ENCODE assay signal across 23 cellular contexts in genomic region chr2:201984333-201984732, GRCh38. TPM values are rescaled to one million over a fixed set of nuclear protein-coding genes. Genes with fewer than 3 reads are reported as not detected.
DNase-seq lines count a peak whose midpoint lies in the region; ATAC-seq and TF ChIP-seq lines count a peak whose summit lies in the region.
"Had no signal": no experiment of that assay in that cellular context is flagged by ENCODE, and none has a peak within 500 bp of the region (broad histone marks: within the 10 kb centered on the region; RNA-seq: fewer than 3 reads in every experiment).

No MANE protein-coding gene starts in this region.

- no peaks in the 10 kb centered on the region for H3K23me2 ChIP-seq in H9 (ENCODE audit: insufficient read length, low read depth, low read length, poor library complexity, severe bottlenecking)

- H3K56ac ChIP-seq in H9 (ENCODE audit: insufficient read length, low read depth, low read length) = no peak overlapping the region

- H3K9ac ChIP-seq in H9 (ENCODE audit: extremely low read depth, insufficient read length, low read length) (no peak overlapping the region), endodermal cell (ENCODE audit: extremely low read depth, low read length, poor library complexity, severe bottlenecking) (no peak overlapping the region)
- H3K9ac ChIP-seq: KMS-11 had no signal

- no peak overlapping the region; the same call in 1 of the 2 replicates for H3K14ac ChIP-seq in H9 (ENCODE audit: insufficient read depth, low read length)

- DNase-seq in H9 = no peak
- no peak for DNase-seq in endodermal cell
- DNase-seq in neural crest cell (ENCODE audit: low read depth, low spot score) = no peak
- DNase-seq in T-helper 17 cell = no peak
- DNase-seq in T-cell = no peak
- no peak for DNase-seq in DMS 273 treated with DMSO at 0.1 percent for 48 hours (lab: John Stamatoyannopoulos, UW)
- DNase-seq in NOMO-1 (lab: John Stamatoyannopoulos, UW; ENCODE audit: unreplicated experiment in 2 of 2) = no peak
- DNase-seq: Calu3, DMS153, GOT3, NCI-H1436, NCI-H187, NCI-H2081 treated with DMSO at 0.1 percent for 48 hours, NCI-H2171, NCI-H226, NCI-H510A, SIG-M5 had no signal

- H3K4ac ChIP-seq in H9 (ENCODE audit: low read depth, low read length) = no peak overlapping the region

- H3K27ac ChIP-seq in H9 (ENCODE audit: insufficient read length, low read depth, low read length) = no peak overlapping the region
- H3K27ac ChIP-seq in angular gyrus (ENCODE audit: low read depth, low read length) = peak overlapping the region; percentile 54
- H3K27ac ChIP-seq in endodermal cell (ENCODE audit: low read depth, low read length) = peak overlapping the region; percentile 21
- H3K27ac ChIP-seq: HL-60, KMS-11, SK-N-MC had no signal

- H2BK15ac ChIP-seq in H9 (ENCODE audit: low read depth, low read length) = no peak overlapping the region

- POLR2A ChIA-PET in T-cell (lab: Charles Lee) = no interaction called here

- H2BK20ac ChIP-seq in H9 (ENCODE audit: low read depth, low read length, poor library complexity, severe bottlenecking) = no peak overlapping the region

- no CpG with 5 or more reads among the region's 3 CpGs for WGBS in H9 (ENCODE audit: extremely low coverage, insufficient read length, low lambda C conversion rate)
- WGBS in endodermal cell (ENCODE audit: insufficient coverage in 1 of 2, insufficient read length in 1 of 2), 2 experiments = 90 to 95% methylated on average over 3 of the region's 3 CpGs

- H2AFZ ChIP-seq in H9 (ENCODE audit: low read length) = no peak overlapping the region

- CTCF ChIA-PET in T-cell (lab: Charles Lee) = no interaction called here

- H3K79me2 ChIP-seq in H9 (ENCODE audit: insufficient read depth, low read length) = no peaks in the 10 kb centered on the region

- H3K4me2 ChIP-seq in H9 (ENCODE audit: insufficient read depth, insufficient read length, low read length) = no peak overlapping the region
- H3K4me2 ChIP-seq: KMS-11 had no signal

- H3K36me3 ChIP-seq in endodermal cell (ENCODE audit: control insufficient read depth, insufficient read depth, low read length) = no peaks in the 10 kb centered on the region

- no peak overlapping the region for H2BK120ac ChIP-seq in H9 (ENCODE audit: low read depth, low read length, poor library complexity, severe bottlenecking)

- H3K36me3 Mint-ChIP-seq in H9 (ENCODE audit: insufficient read depth in 1 of 3, low read depth in 3 of 3) (peaks cover 0 to 27% (median 0%) of the 10 kb centered on the region in 3 experiments; a peak in 4 of 7 replicates), endodermal cell (ENCODE audit: low read depth) (no peaks in the 10 kb centered on the region), neural crest cell (ENCODE audit: low read depth) (no peaks in the 10 kb centered on the region), T-helper 17 cell (ENCODE audit: low read depth) (no peaks in the 10 kb centered on the region), T-cell (no peaks in the 10 kb centered on the region)
- H3K36me3 Mint-ChIP-seq: IgD-negative memory B cell had no signal

- H3K27ac Mint-ChIP-seq in H9 = peak overlapping the region in 2 of 3 experiments; percentile 7 to 85; a peak in 2 of 7 replicates
- H3K27ac Mint-ChIP-seq in endodermal cell = no peak overlapping the region
- no peak overlapping the region for H3K27ac Mint-ChIP-seq in neural crest cell (ENCODE audit: unreplicated experiment)
- no peak overlapping the region for H3K27ac Mint-ChIP-seq in T-helper 17 cell
- no peak overlapping the region for H3K27ac Mint-ChIP-seq in T-cell
- H3K27ac Mint-ChIP-seq: IgD-negative memory B cell had no signal

- peaks cover 33 to 36% of the 10 kb centered on the region in 2 experiments for H3K4me1 Mint-ChIP-seq in H9
- peaks cover 4% of the 10 kb centered on the region for H3K4me1 Mint-ChIP-seq in endodermal cell
- peaks cover 67% of the 10 kb centered on the region for H3K4me1 Mint-ChIP-seq in neural crest cell
- H3K4me1 Mint-ChIP-seq in T-helper 17 cell = no peaks in the 10 kb centered on the region
- no peaks in the 10 kb centered on the region for H3K4me1 Mint-ChIP-seq in T-cell

- TF ChIP-seq CTCF in H9 (conservative IDR thresholded peaks at IDR 0.05) (no peak), endodermal cell (conservative IDR thresholded peaks at IDR 0.05) (no peak), neural crest cell (conservative IDR thresholded peaks at IDR 0.05) (no peak)

- no peaks in the 10 kb centered on the region for H3K9me3 Mint-ChIP-seq in H9
- no peaks in the 10 kb centered on the region for H3K9me3 Mint-ChIP-seq in endodermal cell
- H3K9me3 Mint-ChIP-seq in neural crest cell = no peaks in the 10 kb centered on the region
- no peaks in the 10 kb centered on the region for H3K9me3 Mint-ChIP-seq in T-cell
- H3K9me3 Mint-ChIP-seq: IgD-negative memory B cell had no signal

- no peak overlapping the region for H4K8ac ChIP-seq in H9 (replicated peaks; ENCODE audit: insufficient read length, low read depth, low read length)

- H4K91ac ChIP-seq in H9 (ENCODE audit: insufficient read length, low read depth, low read length) = peak overlapping the region; percentile 4

- H3K18ac ChIP-seq in H9 (ENCODE audit: insufficient read length, low read depth, low read length) = no peak overlapping the region

- no peak overlapping the region for H2BK12ac ChIP-seq in H9 (ENCODE audit: insufficient read length, low read depth, low read length)

- H2BK5ac ChIP-seq in H9 (ENCODE audit: insufficient read length, low read length) = no peak overlapping the region

- H3K27me3 Mint-ChIP-seq in H9 (ENCODE audit: low read depth) (no peaks in the 10 kb centered on the region), endodermal cell (ENCODE audit: insufficient read depth) (peaks cover 2% of the 10 kb centered on the region), neural crest cell (ENCODE audit: low read depth) (no peaks in the 10 kb centered on the region), T-helper 17 cell (peaks cover 26% of the 10 kb centered on the region), T-cell (peaks cover 4 to 7% of the 10 kb centered on the region in 2 donors)
- H3K27me3 Mint-ChIP-seq: IgD-negative memory B cell had no signal

- H4K5ac ChIP-seq in H9 (ENCODE audit: insufficient read length, low read depth, low read length) = no peak overlapping the region

- ATAC-seq in T-helper 17 cell = no peak
- no peak for ATAC-seq in T-cell (replicated peaks in 1 of 4)
- ATAC-seq: HCT116 had no signal

- H3K23ac ChIP-seq in H9 (ENCODE audit: insufficient read length, low read depth, low read length) = no peak overlapping the region

- H3K9me3 ChIP-seq in H9 (ENCODE audit: control insufficient read depth, low read depth, low read length) = no peaks in the 10 kb centered on the region
- H3K9me3 ChIP-seq in endodermal cell (ENCODE audit: control insufficient read depth, low read length) = no peaks in the 10 kb centered on the region
- H3K9me3 ChIP-seq in T-helper 17 cell (ENCODE audit: control insufficient read depth, low read length, poor library complexity, severe bottlenecking) = no peaks in the 10 kb centered on the region

- no peaks in the 10 kb centered on the region for H4K20me1 ChIP-seq in H9 (ENCODE audit: control insufficient read depth, insufficient read depth, insufficient read length)

- H3K4me1 ChIP-seq in H9 (ENCODE audit: insufficient read depth, low read length) = no peaks in the 10 kb centered on the region; the same call in 1 of the 2 replicates
- no peaks in the 10 kb centered on the region for H3K4me1 ChIP-seq in endodermal cell (ENCODE audit: control insufficient read depth, insufficient read depth, low read length)

- H3K79me1 ChIP-seq in H9 (ENCODE audit: insufficient read depth, low read depth, low read length, poor library complexity, severe bottlenecking) = no peaks in the 10 kb centered on the region

- H3T11ph ChIP-seq in H9 (ENCODE audit: low read length) = no peak overlapping the region

- H3K4me3 Mint-ChIP-seq in H9 (no peak overlapping the region; a peak in 1 of 5 replicates), endodermal cell (no peak overlapping the region), neural crest cell (peak overlapping the region; percentile 61), T-helper 17 cell (no peak overlapping the region), T-cell (no peak overlapping the region)
- H3K4me3 Mint-ChIP-seq: IgD-negative memory B cell had no signal

- no peak overlapping the region for H2AK5ac ChIP-seq in H9 (ENCODE audit: insufficient read length, low read length)

- H3K4me3 ChIP-seq in endodermal cell (ENCODE audit: low read length) = no peak overlapping the region
- H3K4me3 ChIP-seq: SK-N-MC had no signal

- H3K27me3 ChIP-seq in H9 (ENCODE audit: insufficient read depth, low read length) (no peaks in the 10 kb centered on the region), endodermal cell (ENCODE audit: control insufficient read depth, insufficient read depth, low read length, poor library complexity, severe bottlenecking) (no peaks in the 10 kb centered on the region)

RNA-seq across cellular contexts. Expression of gene FZD7, which starts 49.3 kb away (rescaled TPM):
- total RNA-seq in H9 (2021) = 302 and 309 TPM in 2 replicates
- total RNA-seq in endodermal cell = 100 to 1,000 TPM; 193 to 266 TPM
- polyA plus RNA-seq in endodermal cell (2013, experiment 1 of 2) = 133 TPM
- 134 TPM for polyA plus RNA-seq in endodermal cell (2013, experiment 2 of 2)
- total RNA-seq in neural crest cell = 89.1 and 91.0 TPM in 2 replicates
- under 1 TPM; 0.30 to 0.31 TPM for total RNA-seq in T-helper 17 cell
- total RNA-seq in T-cell = under 1 TPM; 0.15 to 0.93 (median 0.56) TPM

Comparison
In these comparisons a context has a peak if more than half of its experiments do, and no peak if none do; other contexts are left out.
1. H3K27ac Mint-ChIP-seq: peak in H9 (2 of 3); none in endodermal cell (single experiment), neural crest cell (single experiment), T-helper 17 cell (single experiment) and T-cell (0 of 2).
2. RNA of gene FZD7, which starts 49.3 kb away (total RNA-seq): 302 to 309 TPM in H9, 193 to 266 TPM in endodermal cell and 89.1 to 91.0 TPM in neural crest cell; 0.15 to 0.93 TPM in T-cell and 0.30 to 0.31 TPM in T-helper 17 cell; every median in the first group is over 10 times any median in the second.